In the genomic region with DNA sequence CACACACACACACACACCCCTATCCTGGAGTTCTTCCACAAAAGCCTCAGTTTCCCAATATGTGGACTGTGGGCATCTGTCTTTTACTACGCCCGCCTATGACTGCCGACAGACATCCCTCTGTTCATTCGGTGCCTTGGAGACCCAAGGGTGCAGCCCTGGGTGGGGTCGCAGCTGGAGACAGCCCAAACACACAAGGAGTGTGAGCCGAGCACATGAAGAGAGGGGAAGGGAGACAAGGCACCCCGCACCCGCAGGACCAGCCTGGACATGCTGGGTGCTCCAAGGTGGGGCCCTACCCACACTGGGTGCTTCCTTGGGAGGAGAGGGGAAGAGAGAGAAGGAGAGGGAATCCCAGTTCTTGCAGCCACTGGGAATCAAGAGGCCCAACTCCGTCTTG, we compare ENCODE assay signal across 13 cellular contexts. TPM values are rescaled to one million over a fixed set of nuclear protein-coding genes. Genes with fewer than 3 reads are reported as not detected.
DNase-seq lines count a peak whose midpoint lies in the region; FAIRE-seq and TF ChIP-seq lines count a peak whose summit lies in the region.
"Had no signal": no experiment of that assay in that cellular context is flagged by ENCODE, and none has a peak within 500 bp of the region (broad histone marks: within the 10 kb centered on the region; RNA-seq: fewer than 3 reads in every experiment).

No MANE protein-coding gene starts in this region.

- H3F3A ChIP-seq in neural progenitor cell (ENCODE audit: low read depth): peaks cover 7% of the 10 kb centered on the region

- no peak overlapping the region for H3K14ac ChIP-seq in H1 (ENCODE audit: insufficient read length)

- H2BK15ac ChIP-seq in H1 (ENCODE audit: low read length): no peak overlapping the region

- H3K27me3 ChIP-seq in H1 (replicated peaks in 1 of 4; ENCODE audit: control insufficient read depth in 3 of 4, extremely low read depth in 1 of 4, insufficient read depth in 3 of 4, low read length in 3 of 4) (no peaks in the 10 kb centered on the region), neural progenitor cell (no peaks in the 10 kb centered on the region)
- H3K27me3 ChIP-seq: tibial artery had no signal

- no peak overlapping the region; the same call in 1 of the 2 replicates for H2BK5ac ChIP-seq in H1 (ENCODE audit: low read depth, low read length)

- H3K79me1 ChIP-seq in H1 (ENCODE audit: low read depth, low read length): peaks cover 9% of the 10 kb centered on the region

- no peak overlapping the region for H2BK120ac ChIP-seq in H1 (replicated peaks; ENCODE audit: low read depth, low read length)

- no peaks in the 10 kb centered on the region for H3K9me3 ChIP-seq in H1 (ENCODE audit: insufficient read depth in 2 of 2, low read depth in 1 of 2, low read length in 1 of 2)
- no peaks in the 10 kb centered on the region for H3K9me3 ChIP-seq in neural progenitor cell (ENCODE audit: low read depth)
- H3K9me3 ChIP-seq: tibial artery had no signal

- H3K4me3 ChIP-seq in H1 (ENCODE audit: extremely low read depth in 1 of 4, insufficient read depth in 2 of 4, low read depth in 3 of 4, low read length in 4 of 4) (peak overlapping the region in 1 of 4 experiments; percentile 89; a peak in 1 of 8 replicates), neural progenitor cell (no peak overlapping the region)

- H3K56ac ChIP-seq in H1 (replicated peaks; ENCODE audit: insufficient read length, low read depth, low read length): no peak overlapping the region

- H3K23me2 ChIP-seq in H1 (ENCODE audit: low read depth, low read length): peaks cover 24% of the 10 kb centered on the region

- H3K23ac ChIP-seq in H1 (ENCODE audit: insufficient read length): no peak overlapping the region

- H2AK5ac ChIP-seq in H1 (ENCODE audit: low read depth, low read length): peak overlapping the region; percentile 88; the same call in 1 of the 2 replicates

- POLR2A ChIA-PET in H1 (lab: Charles Lee; ENCODE audit: partially characterized antibody): interaction anchor here (1.4 to 5.2 kb wide), 2 partner anchors 13 to 19 kb away, joined by 6 to 36 read pairs; partner anchors contain the start of genes IRGQ and ZNF576

- H3K4me1 Mint-ChIP-seq in T-helper 1 cell treated with Interleukin-12 subunit alpha and Interleukin-12 subunit beta and Interleukin-4 antibody, amounts not matched to agents 30 μg/mL and 1 μg/mL, for 36 hours (ENCODE audit: low read depth): peaks cover 34% of the 10 kb centered on the region
- peaks cover 45% of the 10 kb centered on the region for H3K4me1 Mint-ChIP-seq in neural progenitor cell

- no peaks in the 10 kb centered on the region for H4K20me1 ChIP-seq in H1 (replicated peaks in 1 of 2; ENCODE audit: control insufficient read depth in 1 of 2, insufficient read depth in 2 of 2, low read length in 2 of 2)
- H4K20me1 ChIP-seq in neural progenitor cell (ENCODE audit: low read depth): no peaks in the 10 kb centered on the region

- H3K4me2 ChIP-seq in H1 (ENCODE audit: insufficient read depth in 1 of 2, low read depth in 2 of 2, low read length in 2 of 2): peak overlapping the region in 1 of 2 experiments; percentile 79; a peak in 1 of 4 replicates
- H3K4me2 ChIP-seq in neural progenitor cell: no peak overlapping the region

- H3K27ac ChIP-seq in H1 (ENCODE audit: low read depth, low read length) (peak overlapping the region; percentile 68; the same call in 1 of the 2 replicates), neural progenitor cell (no peak overlapping the region)

- H3K27ac Mint-ChIP-seq in T-helper 1 cell treated with Interleukin-12 subunit alpha and Interleukin-12 subunit beta and Interleukin-4 antibody, amounts not matched to agents 30 μg/mL and 1 μg/mL, for 36 hours: peak overlapping the region; percentile 63
- peak overlapping the region; percentile 88 for H3K27ac Mint-ChIP-seq in neural progenitor cell

- no peak overlapping the region for H2BK20ac ChIP-seq in H1 (ENCODE audit: low read length)

- FAIRE-seq in H1 (lab: Jason Lieb, UNC): no peak

- H3K79me2 ChIP-seq in H1 (ENCODE audit: control insufficient read depth in 1 of 2, insufficient read depth in 2 of 2, low read length in 2 of 2) (peaks cover 0 to 8% of the 10 kb centered on the region in 2 experiments; a peak in 2 of 4 replicates), neural progenitor cell (ENCODE audit: low read depth) (peaks cover 45% of the 10 kb centered on the region)

- peak overlapping the region; percentile 34 for H4K91ac ChIP-seq in H1 (replicated peaks; ENCODE audit: insufficient read length, low read length)

- WGBS in H1 (ENCODE audit: extremely low coverage in 1 of 2, insufficient coverage in 1 of 2, insufficient read length in 1 of 2, insufficient replicate concordance in 2 of 2, low coverage in 1 of 2, low lambda C conversion rate in 2 of 2, missing lambda C conversion rate in 1 of 2), 2 experiments: 88% methylated on average over 9 of the region's 9 CpGs; no CpG with 5 or more reads in 1 of the 2 experiments

- no peak overlapping the region for H4K5ac ChIP-seq in H1 (ENCODE audit: insufficient read length, low read depth, low read length)

- no peak for TF ChIP-seq EP300 in H1 (IDR thresholded peaks at IDR 0.05; ENCODE audit: borderline replicate concordance in 1 of 2, low read depth in 2 of 2, low read length in 2 of 2)

- peaks cover 6% of the 10 kb centered on the region for H3K27me3 Mint-ChIP-seq in T-helper 1 cell treated with Interleukin-12 subunit alpha and Interleukin-12 subunit beta and Interleukin-4 antibody, amounts not matched to agents 30 μg/mL and 1 μg/mL, for 36 hours (ENCODE audit: low read depth)
- no peaks in the 10 kb centered on the region for H3K27me3 Mint-ChIP-seq in neural progenitor cell (ENCODE audit: insufficient read depth, low read depth)

- no peak overlapping the region for H3K4ac ChIP-seq in H1 (replicated peaks; ENCODE audit: insufficient read length, low read depth, low read length)

- H3K9me3 Mint-ChIP-seq in T-helper 1 cell treated with Interleukin-12 subunit alpha and Interleukin-12 subunit beta and Interleukin-4 antibody, amounts not matched to agents 30 μg/mL and 1 μg/mL, for 36 hours: no peaks in the 10 kb centered on the region
- H3K9me3 Mint-ChIP-seq in neural progenitor cell: peaks cover 2% of the 10 kb centered on the region

- H3K18ac ChIP-seq in H1 (ENCODE audit: extremely low read depth, low read length): no peak overlapping the region

- peak overlapping the region; percentile 90 for H2BK12ac ChIP-seq in H1 (ENCODE audit: low read depth, low read length)

- H4K8ac ChIP-seq in H1 (ENCODE audit: extremely low read depth, insufficient read depth, low read length): no peak overlapping the region

- H3K36me3 ChIP-seq in H1 (ENCODE audit: control insufficient read depth in 2 of 4, insufficient read depth in 4 of 4, low read length in 3 of 4) (no peaks in the 10 kb centered on the region; a peak in 2 of 8 replicates), neural progenitor cell (no peaks in the 10 kb centered on the region)

- DNase-seq in T-helper 1 cell (no peak), NCI-H69 (lab: John Stamatoyannopoulos, UW) (peak; percentile 70), H1 (ENCODE audit: low read depth in 1 of 2, low spot score in 2 of 2) (no peak), neural progenitor cell (ENCODE audit: low spot score) (no peak), HK-2 (ENCODE audit: unreplicated experiment) (no peak), NCI-H128 (lab: John Stamatoyannopoulos, UW; ENCODE audit: unreplicated experiment) (no peak)
- no peak for DNase-seq in activated CD4-positive, CD25-positive, alpha-beta regulatory T cell (lab: John Stamatoyannopoulos, UW)
- DNase-seq: NCI-H446 treated with DMSO at 0.1 percent for 48 hours, RPMI8226, tibial artery had no signal

- no peak for TF ChIP-seq RAD21 in H1 (IDR thresholded peaks at IDR 0.05 in 1 of 2, conservative IDR thresholded peaks at IDR 0.05 in 1 of 2; ENCODE audit: low read depth in 2 of 2, low read length in 2 of 2)

- TF ChIP-seq CTCF in H1 (IDR thresholded peaks at IDR 0.05; ENCODE audit: control extremely low read depth in 1 of 3, insufficient read depth in 1 of 3, low read depth in 1 of 3, low read length in 3 of 3) (no peak), neural progenitor cell (IDR thresholded peaks at IDR 0.05) (no peak)

- peak overlapping the region; percentile 54 for H3K4me3 Mint-ChIP-seq in T-helper 1 cell treated with Interleukin-12 subunit alpha and Interleukin-12 subunit beta and Interleukin-4 antibody, amounts not matched to agents 30 μg/mL and 1 μg/mL, for 36 hours
- H3K4me3 Mint-ChIP-seq in neural progenitor cell: peak overlapping the region; percentile 94

- H3K4me1 ChIP-seq in H1 (replicated peaks in 1 of 4; ENCODE audit: control insufficient read depth in 3 of 4, insufficient read depth in 4 of 4, low read length in 3 of 4): peaks cover 0 to 19% (median 11%) of the 10 kb centered on the region in 4 experiments; a peak in 6 of 7 replicates
- H3K4me1 ChIP-seq in neural progenitor cell: peaks cover 15% of the 10 kb centered on the region

- no peak for TF ChIP-seq POLR2A in H1 (IDR thresholded peaks at IDR 0.05; ENCODE audit: control extremely low read depth in 1 of 2, low read depth in 2 of 2, low read length in 2 of 2)

- CTCF ChIA-PET in H1 (lab: Charles Lee; ENCODE audit: partially characterized antibody): interaction anchor here (3.2 kb wide), 1 partner anchor 17 kb away, joined by 26 read pairs; no protein-coding TSS in a partner anchor

- H3K36me3 Mint-ChIP-seq in T-helper 1 cell treated with Interleukin-12 subunit alpha and Interleukin-12 subunit beta and Interleukin-4 antibody, amounts not matched to agents 30 μg/mL and 1 μg/mL, for 36 hours (ENCODE audit: low read depth): peaks cover 2% of the 10 kb centered on the region
- H3K36me3 Mint-ChIP-seq in neural progenitor cell: peaks cover 13% of the 10 kb centered on the region

- H2AFZ ChIP-seq in H1 (ENCODE audit: low read length) (no peak overlapping the region), neural progenitor cell (replicated peaks) (no peak overlapping the region)

- peak overlapping the region in 1 of 4 experiments; percentile 22; a peak in 1 of 7 replicates for H3K9ac ChIP-seq in H1 (replicated peaks in 1 of 4; ENCODE audit: extremely low read depth in 1 of 4, low read depth in 3 of 4, low read length in 3 of 4)
- H3K9ac ChIP-seq in neural progenitor cell: no peak overlapping the region

RNA-seq across cellular contexts. Expression of gene PINLYP, which starts 0.9 kb away (rescaled TPM):
- total RNA-seq in H1 (2021; fragmentation: NEBNext Ultra II Directional; extraction: Animal tissue kit (Norgen Biotek cat#: 25700)): 7.5 and 9.2 TPM in 2 replicates
- 27.1 and 31.3 TPM in 2 replicates for polyA plus RNA-seq in H1 (2011; rRNA removed)
- 28.1 TPM for polyA plus RNA-seq in H1 (2011; cell fraction: cytosol; rRNA removed)
- 20.9 TPM for polyA plus RNA-seq in H1 (2011; cell fraction: nucleus; rRNA removed)
- polyA plus RNA-seq in H1 (2012, experiment 1 of 2): 20.5 to 24.4 TPM (median 22.4 TPM) in 4 replicates
- 41.5 TPM for polyA plus RNA-seq in H1 (2012, experiment 2 of 2)
- polyA plus RNA-seq in H1 (2013, experiment 1 of 2): 7.1 TPM
- polyA plus RNA-seq in H1 (2013, experiment 2 of 2): 7.6 TPM
- polyA minus RNA-seq in H1 (2011; rRNA and poly(A)+ RNA removed): 11.0 and 16.5 TPM in 2 replicates
- 2.3 TPM for polyA minus RNA-seq in H1 (2011; cell fraction: cytosol; rRNA and poly(A)+ RNA removed)
- polyA minus RNA-seq in H1 (2011; cell fraction: nucleus; rRNA and poly(A)+ RNA removed): 5.3 TPM
- 4.0 and 8.6 TPM in 2 replicates for total RNA-seq in neural progenitor cell (ENCODE audit: low replicate concordance)
- total RNA-seq: A172 had no signal

RNA-seq across cellular contexts. Expression of gene XRCC1, which starts 1.2 kb away (rescaled TPM):
- 42.5 and 48.5 TPM in 2 replicates for total RNA-seq in H1 (2021; fragmentation: NEBNext Ultra II Directional; extraction: Animal tissue kit (Norgen Biotek cat#: 25700))
- polyA plus RNA-seq in H1 (2011; rRNA removed): 44.4 and 57.9 TPM in 2 replicates
- polyA plus RNA-seq in H1 (2011; cell fraction: cytosol; rRNA removed): 67.6 TPM
- polyA plus RNA-seq in H1 (2011; cell fraction: nucleus; rRNA removed): 57.1 TPM
- 42.3 to 62.5 TPM (median 56.6 TPM) in 4 replicates for polyA plus RNA-seq in H1 (2012, experiment 1 of 2)
- polyA plus RNA-seq in H1 (2012, experiment 2 of 2): 33.9 TPM
- 25.9 TPM for polyA plus RNA-seq in H1 (2013, experiment 1 of 2)
- polyA plus RNA-seq in H1 (2013, experiment 2 of 2): 24.4 TPM
- polyA minus RNA-seq in H1 (2011; rRNA and poly(A)+ RNA removed): 37.1 and 50.1 TPM in 2 replicates
- polyA minus RNA-seq in H1 (2011; cell fraction: cytosol; rRNA and poly(A)+ RNA removed): 37.6 TPM
- 43.9 TPM for polyA minus RNA-seq in H1 (2011; cell fraction: nucleus; rRNA and poly(A)+ RNA removed)
- total RNA-seq in neural progenitor cell (ENCODE audit: low replicate concordance): 33.8 and 88.8 TPM in 2 replicates

RNA-seq across cellular contexts. Expression of gene IRGQ, which starts 19.5 kb away (rescaled TPM):
- total RNA-seq in H1 (2021; fragmentation: NEBNext Ultra II Directional; extraction: Animal tissue kit (Norgen Biotek cat#: 25700)): 39.9 and 42.9 TPM in 2 replicates
- polyA plus RNA-seq in H1 (2011; rRNA removed): 10.5 and 16.0 TPM in 2 replicates
- polyA plus RNA-seq in H1 (2011; cell fraction: cytosol; rRNA removed): 12.3 TPM
- 10.5 TPM for polyA plus RNA-seq in H1 (2011; cell fraction: nucleus; rRNA removed)
- 10.0 to 13.4 TPM (median 10.7 TPM) in 4 replicates for polyA plus RNA-seq in H1 (2012, experiment 1 of 2)
- 10.2 TPM for polyA plus RNA-seq in H1 (2012, experiment 2 of 2)
- 10.4 TPM for polyA plus RNA-seq in H1 (2013, experiment 1 of 2)
- polyA plus RNA-seq in H1 (2013, experiment 2 of 2): 10.1 TPM
- 26.8 and 27.9 TPM in 2 replicates for polyA minus RNA-seq in H1 (2011; rRNA and poly(A)+ RNA removed)
- 15.3 TPM for polyA minus RNA-seq in H1 (2011; cell fraction: cytosol; rRNA and poly(A)+ RNA removed)
- 9.8 TPM for polyA minus RNA-seq in H1 (2011; cell fraction: nucleus; rRNA and poly(A)+ RNA removed)
- 27.4 and 31.5 TPM in 2 replicates for total RNA-seq in neural progenitor cell (ENCODE audit: low replicate concordance)

RNA-seq across cellular contexts. Expression of gene ZNF576, which starts 19.9 kb away (rescaled TPM):
- 13.6 and 14.7 TPM in 2 replicates for total RNA-seq in H1 (2021; fragmentation: NEBNext Ultra II Directional; extraction: Animal tissue kit (Norgen Biotek cat#: 25700))
- 32.4 and 35.9 TPM in 2 replicates for polyA plus RNA-seq in H1 (2011; rRNA removed)
- polyA plus RNA-seq in H1 (2011; cell fraction: cytosol; rRNA removed): 22.3 TPM
- 19.5 TPM for polyA plus RNA-seq in H1 (2011; cell fraction: nucleus; rRNA removed)
- 11.7 to 16.0 TPM (median 13.6 TPM) in 4 replicates for polyA plus RNA-seq in H1 (2012, experiment 1 of 2)
- 18.5 TPM for polyA plus RNA-seq in H1 (2012, experiment 2 of 2)
- polyA plus RNA-seq in H1 (2013, experiment 1 of 2): 17.0 TPM
- polyA plus RNA-seq in H1 (2013, experiment 2 of 2): 17.1 TPM
- 10.6 and 11.2 TPM in 2 replicates for polyA minus RNA-seq in H1 (2011; rRNA and poly(A)+ RNA removed)
- 4.4 TPM for polyA minus RNA-seq in H1 (2011; cell fraction: cytosol; rRNA and poly(A)+ RNA removed)
- 11.5 TPM for polyA minus RNA-seq in H1 (2011; cell fraction: nucleus; rRNA and poly(A)+ RNA removed)
- 6.8 and 9.0 TPM in 2 replicates for total RNA-seq in neural progenitor cell (ENCODE audit: low replicate concordance)

RNA-seq across cellular contexts. Expression of gene SRRM5, which starts 35.4 kb away (rescaled TPM):
- 0.11 and 0.25 TPM in 2 replicates for total RNA-seq in H1 (2021; fragmentation: NEBNext Ultra II Directional; extraction: Animal tissue kit (Norgen Biotek cat#: 25700))
- 0.06 and 0.16 TPM in 2 replicates for polyA plus RNA-seq in H1 (2011; rRNA removed)
- polyA plus RNA-seq in H1 (2011; cell fraction: cytosol; rRNA removed): 0.25 TPM
- polyA plus RNA-seq in H1 (2011; cell fraction: nucleus; rRNA removed): 0.51 TPM
- 0.28 to 0.32 TPM (median 0.29 TPM) in 4 replicates for polyA plus RNA-seq in H1 (2012, experiment 1 of 2)
- 0.07 TPM for polyA plus RNA-seq in H1 (2012, experiment 2 of 2)
- polyA plus RNA-seq in H1 (2013, experiment 1 of 2): 0.22 TPM
- 0.24 TPM for polyA plus RNA-seq in H1 (2013, experiment 2 of 2)
- 0.07 and 0.28 TPM in 2 replicates for polyA minus RNA-seq in H1 (2011; rRNA and poly(A)+ RNA removed)
- polyA minus RNA-seq in H1 (2011; cell fraction: cytosol; rRNA and poly(A)+ RNA removed): not detected
- polyA minus RNA-seq in H1 (2011; cell fraction: nucleus; rRNA and poly(A)+ RNA removed): not detected
- 0.25 TPM in 1 of 2 replicates, not detected in the other for total RNA-seq in neural progenitor cell (ENCODE audit: low replicate concordance)
- total RNA-seq: A172, lung microvascular endothelial cell had no signal
